In the genomic region with DNA sequence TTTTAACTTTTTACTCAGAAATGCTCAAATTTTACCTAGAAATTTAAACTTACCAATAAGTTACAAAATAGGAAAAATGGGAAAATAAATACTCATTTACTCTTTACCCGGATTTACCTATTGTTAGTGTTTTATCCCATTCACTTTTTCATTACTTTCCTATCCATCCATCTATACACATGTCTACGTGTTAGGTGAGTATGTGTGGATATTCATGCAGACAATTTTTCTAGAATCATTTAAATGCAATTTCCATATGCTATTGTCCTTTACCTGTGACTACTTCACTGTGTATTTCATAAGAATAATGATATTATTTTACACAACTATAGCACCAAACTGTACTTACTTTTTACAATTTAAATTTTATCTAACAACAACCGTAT, we compare ENCODE assay signal across 31 cellular contexts.
A peak's percentile ranks its signal among the peaks of the same experiment; 100 is the strongest.
DNase-seq lines count a peak whose midpoint lies in the region; ATAC-seq, FAIRE-seq and TF ChIP-seq lines count a peak whose summit lies in the region.
"Had no signal": no experiment of that assay in that cellular context is flagged by ENCODE, and none has a peak within 500 bp of the region (broad histone marks: within the 10 kb centered on the region; RNA-seq: fewer than 3 reads in every experiment).

No MANE protein-coding gene starts in this region.

- 3% methylated on average over 3 of the region's 3 CpGs for WGBS in K562 (ENCODE audit: insufficient coverage, low coverage, missing lambda C conversion rate)

- TF ChIP-seq RAD21 in K562 (CRISPR knock-in tag; conservative IDR thresholded peaks at IDR 0.05 in 1 of 2, IDR thresholded peaks at IDR 0.05 in 1 of 2), result no peak

- no peaks in the 10 kb centered on the region for H3K9me2 ChIP-seq in MM.1S (replicated peaks; ENCODE audit: insufficient read depth, low read length)

- H3K27me3 ChIP-seq in K562 (ENCODE audit: control insufficient read depth in 2 of 2, insufficient read depth in 2 of 2, low read length in 2 of 2) (no peaks in the 10 kb centered on the region), Peyer's patch (no peaks in the 10 kb centered on the region), MM.1S (replicated peaks; ENCODE audit: insufficient read depth, low read length) (no peaks in the 10 kb centered on the region)
- H3K27me3 ChIP-seq: BE2C; BLaER1; BLaER1 treated with 17β-estradiol and CSF1 and Interleukin-3, amounts not matched to agents 10 nM and 100 nM had no signal

- H3F3A ChIP-seq in MM.1S (ENCODE audit: insufficient read depth, low read length), result peaks cover 5% of the 10 kb centered on the region

- peaks cover 17% of the 10 kb centered on the region for H3K36me3 ChIP-seq in K562 (ENCODE audit: control insufficient read depth, insufficient read depth, low read length)
- H3K36me3 ChIP-seq in Peyer's patch, result no peaks in the 10 kb centered on the region
- H3K36me3 ChIP-seq in MM.1S (replicated peaks; ENCODE audit: insufficient read depth, low read length), result no peaks in the 10 kb centered on the region
- H3K36me3 ChIP-seq: BE2C; BLaER1; BLaER1 treated with 17β-estradiol and CSF1 and Interleukin-3, amounts not matched to agents 10 nM and 100 nM had no signal

- ATAC-seq in K562, result no peak
- ATAC-seq: A549; CD8-positive, alpha-beta T cell had no signal

- no peak overlapping the region for H2AFZ ChIP-seq in K562 (ENCODE audit: low read depth, low read length)
- H2AFZ ChIP-seq in MM.1S (ENCODE audit: low read length), result no peak overlapping the region

- peaks cover 1% of the 10 kb centered on the region for H3K9me3 ChIP-seq in K562 (replicated peaks; ENCODE audit: control insufficient read depth, insufficient read depth, low read depth, low read length)
- no peaks in the 10 kb centered on the region for H3K9me3 ChIP-seq in Peyer's patch
- H3K9me3 ChIP-seq in MM.1S (replicated peaks; ENCODE audit: insufficient read depth, low read length), result no peaks in the 10 kb centered on the region
- H3K9me3 ChIP-seq: A549; BE2C; BLaER1; BLaER1 treated with 17β-estradiol and CSF1 and Interleukin-3, amounts not matched to agents 10 nM and 100 nM; Caco-2 had no signal

- H3K27ac ChIP-seq in K562 (ENCODE audit: extremely low read depth, low read depth, low read length) (peak overlapping the region; percentile 78), Peyer's patch (no peak overlapping the region), MM.1S (ENCODE audit: low read length) (no peak overlapping the region)
- H3K27ac ChIP-seq: 22Rv1; A549; BLaER1; BLaER1 treated with 17β-estradiol and CSF1 and Interleukin-3, amounts not matched to agents 10 nM and 100 nM; C4-2B had no signal

- no peak for TF ChIP-seq CTCF in K562 (IDR thresholded peaks at IDR 0.05 in 2 of 3, conservative IDR thresholded peaks at IDR 0.05 in 1 of 3; ENCODE audit: insufficient read depth in 2 of 3, low read depth in 1 of 3, low read length in 3 of 3)
- no peak for TF ChIP-seq CTCF in Peyer's patch (IDR thresholded peaks at IDR 0.05)
- no peak for TF ChIP-seq CTCF in MM.1S (IDR thresholded peaks at IDR 0.05; ENCODE audit: low read length)

- peaks cover 0 to 28% of the 10 kb centered on the region in 2 experiments; a peak in 4 of 5 replicates for H3K4me1 ChIP-seq in K562 (replicated peaks in 1 of 2; ENCODE audit: control insufficient read depth in 2 of 2, insufficient read depth in 2 of 2, low read length in 2 of 2)
- H3K4me1 ChIP-seq in Peyer's patch, result no peaks in the 10 kb centered on the region
- H3K4me1 ChIP-seq in MM.1S (ENCODE audit: low read length), result peaks cover 7% of the 10 kb centered on the region
- H3K4me1 ChIP-seq: A549; BE2C; BLaER1; BLaER1 treated with 17β-estradiol and CSF1 and Interleukin-3, amounts not matched to agents 10 nM and 100 nM; Caco-2 had no signal

- H3K79me2 ChIP-seq in K562 (ENCODE audit: control insufficient read depth, insufficient read depth, low read length), result peaks cover 94% of the 10 kb centered on the region
- H3K79me2 ChIP-seq in MM.1S (ENCODE audit: low read length), result no peaks in the 10 kb centered on the region

- no peaks in the 10 kb centered on the region for H4K20me1 ChIP-seq in K562 (replicated peaks; ENCODE audit: control insufficient read depth, insufficient read depth, low read length)
- no peaks in the 10 kb centered on the region for H4K20me1 ChIP-seq in MM.1S (ENCODE audit: insufficient read depth, low read length)
- H4K20me1 ChIP-seq: BLaER1; BLaER1 treated with 17β-estradiol and CSF1 and Interleukin-3, amounts not matched to agents 10 nM and 100 nM had no signal

- BruUV-seq in K562 (replicated peaks; lab: Mats Ljungman, UMichigan), result TSS peak; percentile 90

- POLR2A ChIA-PET in K562 (lab: Yijun Ruan, JAX), result interaction anchor here (1.1 kb wide), 1 partner anchor 15 kb away, joined by 5 read pairs; no protein-coding TSS in a partner anchor

- no peak for TF ChIP-seq POLR2A in K562 (conservative IDR thresholded peaks at IDR 0.05)
- no peak for TF ChIP-seq POLR2A in Peyer's patch (IDR thresholded peaks at IDR 0.05)

- peak overlapping the region; percentile 25 for H3K4me3 ChIP-seq in K562
- no peak overlapping the region for H3K4me3 ChIP-seq in Peyer's patch
- H3K4me3 ChIP-seq in MM.1S (ENCODE audit: low read length), result no peak overlapping the region
- H3K4me3 ChIP-seq: A549; BLaER1; BLaER1 treated with 17β-estradiol and CSF1 and Interleukin-3, amounts not matched to agents 10 nM and 100 nM had no signal

- CTCF ChIA-PET in K562 (lab: Yijun Ruan, JAX; ENCODE audit: low intra/inter-chr PET ratio), result no interaction called here

- peak overlapping the region; percentile 61 for H3K4me2 ChIP-seq in K562 (ENCODE audit: insufficient read depth, low read length)
- H3K4me2 ChIP-seq in MM.1S (ENCODE audit: low read depth, low read length), result no peak overlapping the region
- H3K4me2 ChIP-seq: A549; BLaER1; BLaER1 treated with 17β-estradiol and CSF1 and Interleukin-3, amounts not matched to agents 10 nM and 100 nM had no signal

- peak; percentile 45 for DNase-seq in OCI-M1 (lab: John Stamatoyannopoulos, UW)
- DNase-seq in K562 (ENCODE audit: extremely low read depth in 1 of 4, low spot score in 3 of 4), result no peak
- no peak for DNase-seq in Peyer's patch
- DNase-seq in MM.1S, result no peak
- DNase-seq: 8988T; ACHN; AML-193; BE2C; C1 segment of cervical spinal cord; Caco-2; Calu3; CD4-positive, alpha-beta memory T cell; CD4-positive, alpha-beta T cell; CD4-positive, CD25-positive, alpha-beta regulatory T cell; CD8-positive, alpha-beta memory T cell; CD8-positive, alpha-beta T cell; COR-L47; DMS 273 treated with DMSO at 0.1 percent for 48 hours; DMS153; DMS53; DMS79; DMS79 treated with DMSO at 0.1 percent for 48 hours; DND-41; EL had no signal

- FAIRE-seq in K562 (lab: Jason Lieb, UNC), result no peak
- FAIRE-seq: A204.1, A549, D721Med had no signal

- in situ Hi-C loops in K562 (cut with MboI), result no loop called here

- peak overlapping the region in 1 of 2 experiments; percentile 57; a peak in 1 of 4 replicates for H3K9ac ChIP-seq in K562 (ENCODE audit: insufficient read depth in 1 of 2, low read depth in 2 of 2, low read length in 2 of 2)
- H3K9ac ChIP-seq in MM.1S (ENCODE audit: low read length), result no peak overlapping the region
- H3K9ac ChIP-seq: BLaER1; BLaER1 treated with 17β-estradiol and CSF1 and Interleukin-3, amounts not matched to agents 10 nM and 100 nM had no signal

- intact Hi-C loops in K562 (cut with micrococcal nuclease), result loop anchor here (5.0 kb wide), 1 partner anchor 116 kb away; no protein-coding TSS in a partner anchor

- no peaks in the 10 kb centered on the region for H3K9me1 ChIP-seq in K562 (ENCODE audit: control insufficient read depth, insufficient read depth, low read length)

- no peak for TF ChIP-seq EP300 in K562 (IDR thresholded peaks at IDR 0.05; ENCODE audit: low read length)

TF ChIP-seq in K562, 482 proteins besides CTCF, POLR2A, EP300 and RAD21 (continues in another document):
- TF ChIP-seq ARID3B (CRISPR knock-in tag; IDR thresholded peaks at IDR 0.05; ENCODE audit: borderline replicate concordance) (no peak), ELF2 (CRISPR knock-in tag; IDR thresholded peaks at IDR 0.05) (no peak)
- TF ChIP-seq, protein P1, sequence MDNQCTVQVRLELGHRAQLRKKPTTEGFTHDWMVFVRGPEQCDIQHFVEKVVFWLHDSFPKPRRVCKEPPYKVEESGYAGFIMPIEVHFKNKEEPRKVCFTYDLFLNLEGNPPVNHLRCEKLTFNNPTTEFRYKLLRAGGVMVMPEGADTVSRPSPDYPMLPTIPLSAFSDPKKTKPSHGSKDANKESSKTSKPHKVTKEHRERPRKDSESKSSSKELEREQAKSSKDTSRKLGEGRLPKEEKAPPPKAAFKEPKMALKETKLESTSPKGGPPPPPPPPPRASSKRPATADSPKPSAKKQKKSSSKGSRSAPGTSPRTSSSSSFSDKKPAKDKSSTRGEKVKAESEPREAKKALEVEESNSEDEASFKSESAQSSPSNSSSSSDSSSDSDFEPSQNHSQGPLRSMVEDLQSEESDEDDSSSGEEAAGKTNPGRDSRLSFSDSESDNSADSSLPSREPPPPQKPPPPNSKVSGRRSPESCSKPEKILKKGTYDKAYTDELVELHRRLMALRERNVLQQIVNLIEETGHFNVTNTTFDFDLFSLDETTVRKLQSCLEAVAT (IDR thresholded peaks at IDR 0.05), result peak in 1 of 2 experiments; percentile 12; a peak in 2 of 4 replicates
